In the genomic region with DNA sequence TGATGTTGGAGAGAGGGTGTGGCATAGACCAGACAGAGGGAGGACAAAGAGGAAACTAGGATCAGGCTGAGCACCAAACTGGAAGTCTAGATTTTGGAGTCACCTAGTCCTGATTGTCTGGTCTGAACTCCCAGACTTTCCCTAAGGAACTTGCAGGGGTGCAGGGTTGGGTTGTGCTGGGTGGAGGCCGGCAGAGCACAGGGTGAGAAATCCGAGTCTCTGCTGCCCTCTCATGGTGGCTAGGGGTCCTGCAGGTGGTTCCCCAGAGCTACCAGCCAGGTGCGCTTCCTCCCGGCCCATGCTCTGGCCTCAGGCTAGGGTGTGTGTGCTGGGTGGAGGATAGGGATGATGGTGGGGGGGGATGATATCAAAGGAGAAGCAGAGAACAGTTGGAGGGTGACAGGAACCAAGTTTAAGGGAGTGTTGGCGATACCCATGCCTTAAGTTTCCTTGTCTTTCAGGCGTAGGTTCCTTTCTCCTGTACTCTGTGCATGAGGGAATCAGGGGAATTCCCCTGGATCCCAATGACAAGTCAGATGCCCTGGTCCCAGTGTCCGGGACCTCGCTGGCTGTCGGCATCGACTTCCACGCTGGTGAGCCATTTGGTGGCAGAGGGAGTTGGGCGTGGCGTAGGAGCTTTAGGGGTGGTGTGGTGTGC, we compare ENCODE assay signal across 8 cellular contexts. TPM values are rescaled to one million over a fixed set of nuclear protein-coding genes. Genes with fewer than 3 reads are reported as not detected.
A peak's percentile ranks its signal among the peaks of the same experiment; 100 is the strongest.
DNase-seq lines count a peak whose midpoint lies in the region; ATAC-seq and TF ChIP-seq lines count a peak whose summit lies in the region.

No MANE protein-coding gene starts in this region.

- peak; percentile 83 for TF ChIP-seq CTCF in psoas muscle (IDR thresholded peaks at IDR 0.05)

- no peaks in the 10 kb centered on the region for H3K27me3 ChIP-seq in H7 (ENCODE audit: control insufficient read depth, insufficient read depth, low read length)
- no peaks in the 10 kb centered on the region for H3K27me3 ChIP-seq in SJCRH30
- H3K27me3 ChIP-seq in psoas muscle (ENCODE audit: insufficient read depth in 3 of 3, low read length in 2 of 3), result no peaks in the 10 kb centered on the region

- peak; percentile 80 to 94 (median 92) for ATAC-seq in psoas muscle

- DNase-seq in GDM1 (lab: John Stamatoyannopoulos, UW) (peak; percentile 45), H7 (peak; percentile 99), M059J (ENCODE audit: low read depth) (peak; percentile 58), SJCRH30 (peak; percentile 98 to 100), glomerular visceral epithelial cell (ENCODE audit: extremely low spot score) (peak; percentile 74), psoas muscle (peak; percentile 73 to 85), posterior vena cava (ENCODE audit: low spot score) (no peak)
- DNase-seq in activated naive CD4-positive, alpha-beta T cell (lab: John Stamatoyannopoulos, UW), result peak; percentile 60 to 81 (median 72)

- WGBS in psoas muscle, 3 donors, result 60 to 66% (median 66%) methylated on average over 13 of the region's 13 CpGs

- H3K27ac ChIP-seq in SJCRH30 (no peak overlapping the region), psoas muscle (no peak overlapping the region)

- intact Hi-C loops in psoas muscle (cut with DNase I), result loop anchor here (1.0 to 5.0 kb wide), 3 partner anchors 58 to 111 kb away; no protein-coding TSS in a partner anchor
- intact Hi-C loops in posterior vena cava (cut with DNase I), result no loop called here

- H3K9me3 ChIP-seq in SJCRH30 (replicated peaks) (no peaks in the 10 kb centered on the region), psoas muscle (no peaks in the 10 kb centered on the region)

- H3K4me1 ChIP-seq in SJCRH30 (peaks cover 8% of the 10 kb centered on the region; the same call in 1 of the 2 replicates), psoas muscle (no peaks in the 10 kb centered on the region)

- no peak overlapping the region for H3K4me3 ChIP-seq in H7 (ENCODE audit: insufficient read depth, low read depth, low read length)
- H3K4me3 ChIP-seq in SJCRH30, result no peak overlapping the region
- no peak overlapping the region for H3K4me3 ChIP-seq in psoas muscle

- H3K36me3 ChIP-seq in H7 (replicated peaks; ENCODE audit: control insufficient read depth, insufficient read depth, low read length) (peaks cover 84% of the 10 kb centered on the region), SJCRH30 (no peaks in the 10 kb centered on the region), psoas muscle (ENCODE audit: insufficient read depth in 1 of 2, low read depth in 1 of 2) (peaks cover 0 to 58% of the 10 kb centered on the region in 2 donors)

RNA-seq across cellular contexts. Expression of a gene that starts 33.5 kb away (rescaled TPM):
- 0.74 and 2.2 TPM in 2 replicates for total RNA-seq in H7 (2014; rRNA removed; shearing (Covaris generic))
- 3.1 and 6.8 TPM in 2 replicates for total RNA-seq in M059J (2014; rRNA removed; shearing (Covaris generic))
- 91.1 and 92.7 TPM in 2 replicates for total RNA-seq in SJCRH30 (2014; rRNA removed; shearing (Covaris generic))
- total RNA-seq in psoas muscle (under 1 TPM in 3 of 4 donors, not detected in 1; 0.24 to 0.58 (median 0.42) TPM), posterior vena cava (under 1 TPM; 0.24 to 0.79 TPM)
- polyA plus RNA-seq in psoas muscle, result under 1 TPM in 2 of 3 donors, not detected in 1; 0.01 to 0.20 TPM

RNA-seq across cellular contexts. Expression of a gene that starts 35.6 kb away (rescaled TPM):
- total RNA-seq in H7 (2014; rRNA removed; shearing (Covaris generic)), result not detected in 2 replicates
- total RNA-seq in M059J (2014; rRNA removed; shearing (Covaris generic)), result not detected in 2 replicates
- 1.1 and 1.3 TPM in 2 replicates for total RNA-seq in SJCRH30 (2014; rRNA removed; shearing (Covaris generic))
- total RNA-seq in psoas muscle (not detected), posterior vena cava (not detected)
- polyA plus RNA-seq in psoas muscle, result not detected

RNA-seq across cellular contexts. Expression of a gene that starts 46.5 kb away (rescaled TPM):
- 355 and 399 TPM in 2 replicates for total RNA-seq in H7 (2014; rRNA removed; shearing (Covaris generic))
- 113 and 139 TPM in 2 replicates for total RNA-seq in M059J (2014; rRNA removed; shearing (Covaris generic))
- 1,504 and 1,712 TPM in 2 replicates for total RNA-seq in SJCRH30 (2014; rRNA removed; shearing (Covaris generic))
- total RNA-seq in psoas muscle (10 to 100 TPM; 39.2 to 59.2 (median 47.3) TPM), posterior vena cava (10 to 100 TPM; 53.2 to 53.7 TPM)
- polyA plus RNA-seq in psoas muscle, result 10 to 100 TPM; 36.6 to 66.8 (median 62.7) TPM

RNA-seq across cellular contexts. Expression of a gene that starts 54.8 kb away (rescaled TPM):
- total RNA-seq in H7 (2014; rRNA removed; shearing (Covaris generic)), result 17.3 and 23.9 TPM in 2 replicates
- 8.5 and 24.9 TPM in 2 replicates for total RNA-seq in M059J (2014; rRNA removed; shearing (Covaris generic))
- 53.7 and 58.6 TPM in 2 replicates for total RNA-seq in SJCRH30 (2014; rRNA removed; shearing (Covaris generic))
- total RNA-seq in psoas muscle (10 to 100 TPM; 33.1 to 50.6 (median 35.1) TPM), posterior vena cava (100 to 1,000 TPM; 465 to 757 TPM)
- 10 to 100 TPM; 10.7 to 14.7 (median 14.5) TPM for polyA plus RNA-seq in psoas muscle

Comparison
In these comparisons a context has a peak if more than half of its experiments do, and no peak if none do; other contexts are left out.
1. RNA of a gene that starts 33.5 kb away (total RNA-seq): 91.1 to 92.7 TPM in SJCRH30; 3.1 to 6.8 TPM in M059J, 0.74 to 2.2 TPM in H7, 0.24 to 0.79 TPM in posterior vena cava and 0.24 to 0.58 TPM in psoas muscle; every median in the first group is over 10 times any median in the second.
2. intact Hi-C loops: an anchor here in psoas muscle (1.0 to 5.0 kb wide); none called in posterior vena cava.